13 cellular contexts compared by ENCODE assay signal in genomic region chr3:14918356-14918860, GRCh38. TPM values are rescaled to one million over a fixed set of nuclear protein-coding genes. Genes with fewer than 3 reads are reported as not detected.
DNase-seq lines count a peak whose midpoint lies in the region; ATAC-seq and TF ChIP-seq lines count a peak whose summit lies in the region.
"Had no signal": no experiment of that assay in that cellular context is flagged by ENCODE, and none has a peak within 500 bp of the region (broad histone marks: within the 10 kb centered on the region; RNA-seq: fewer than 3 reads in every experiment).

No MANE protein-coding gene starts in this region.

- H3K4me3 ChIP-seq in H7 (ENCODE audit: insufficient read depth, low read depth, low read length) = no peak overlapping the region
- H3K4me3 ChIP-seq in testis = no peak overlapping the region
- H3K4me3 ChIP-seq: BLaER1 treated with 17β-estradiol and CSF1 and Interleukin-3, amounts not matched to agents 10 nM and 100 nM had no signal

- no peaks in the 10 kb centered on the region for H3K9me3 ChIP-seq in testis
- H3K9me3 ChIP-seq: BLaER1 treated with 17β-estradiol and CSF1 and Interleukin-3, amounts not matched to agents 10 nM and 100 nM had no signal

- no peak for ATAC-seq in GM21515 (IDR thresholded peaks at IDR 0.05; ENCODE audit: unreplicated experiment)
- ATAC-seq: HCT116 had no signal

- peak; percentile 40 for DNase-seq in activated CD8-positive, alpha-beta memory T cell treated with anti-CD3 and anti-CD28 coated beads for 24 hours
- no peak for DNase-seq in activated CD8-positive, alpha-beta memory T cell treated with anti-CD3 and anti-CD28 coated beads, Interleukin-2, amount 50 U/mL, for 4 hours
- DNase-seq in H7 (peak; percentile 21), endothelial cell (ENCODE audit: low spot score) (no peak), testis (peak; percentile 6), NCI-H2171 (lab: John Stamatoyannopoulos, UW) (no peak)
- DNase-seq: ACHN; CD4-positive, CD25-positive, alpha-beta regulatory T cell; DMS53 had no signal

- no peaks in the 10 kb centered on the region for H3K4me1 ChIP-seq in testis

- peaks cover 6% of the 10 kb centered on the region for H3K4me1 Mint-ChIP-seq in endothelial cell (ENCODE audit: unreplicated experiment)
- H3K4me1 Mint-ChIP-seq: CD4-positive, CD25-positive, alpha-beta regulatory T cell had no signal

- H3K4me3 Mint-ChIP-seq in endothelial cell (ENCODE audit: unreplicated experiment) = peak overlapping the region; percentile 83
- H3K4me3 Mint-ChIP-seq: CD4-positive, CD25-positive, alpha-beta regulatory T cell had no signal

- peaks cover 65% of the 10 kb centered on the region for H3K36me3 Mint-ChIP-seq in endothelial cell (ENCODE audit: low read depth, unreplicated experiment)
- H3K36me3 Mint-ChIP-seq: CD4-positive, CD25-positive, alpha-beta regulatory T cell had no signal

- TF ChIP-seq POLR2A in testis (IDR thresholded peaks at IDR 0.05) = no peak

- intact Hi-C loops in testis (cut with DNase I; ENCODE audit: low total_unique reads) = loop anchor here (5.0 to 10.0 kb wide), 2 partner anchors 124 to 246 kb away; no protein-coding TSS in a partner anchor

- peak overlapping the region; percentile 74 for H3K27ac Mint-ChIP-seq in endothelial cell (ENCODE audit: unreplicated experiment)

- WGBS in testis, 2 donors = 88 to 90% methylated on average over 12 to 13 of the region's 13 CpGs

- no peak overlapping the region for H3K27ac ChIP-seq in testis
- H3K27ac ChIP-seq: BLaER1 treated with 17β-estradiol and CSF1 and Interleukin-3, amounts not matched to agents 10 nM and 100 nM; HL-60 had no signal

- no peaks in the 10 kb centered on the region; the same call in 1 of the 2 replicates for H3K36me3 ChIP-seq in H7 (replicated peaks; ENCODE audit: control insufficient read depth, insufficient read depth, low read length)
- no peaks in the 10 kb centered on the region for H3K36me3 ChIP-seq in testis (ENCODE audit: low read depth, missing control alignments)
- H3K36me3 ChIP-seq: BLaER1 treated with 17β-estradiol and CSF1 and Interleukin-3, amounts not matched to agents 10 nM and 100 nM had no signal

- peaks cover 36% of the 10 kb centered on the region for H3K27me3 Mint-ChIP-seq in endothelial cell (ENCODE audit: unreplicated experiment)

- H3K27me3 ChIP-seq in H7 (ENCODE audit: control insufficient read depth, insufficient read depth, low read length) (no peaks in the 10 kb centered on the region), testis (no peaks in the 10 kb centered on the region)
- H3K27me3 ChIP-seq: BLaER1 treated with 17β-estradiol and CSF1 and Interleukin-3, amounts not matched to agents 10 nM and 100 nM had no signal

- no peak for TF ChIP-seq CTCF in endothelial cell (IDR thresholded peaks at IDR 0.05; ENCODE audit: unreplicated experiment)
- no peak for TF ChIP-seq CTCF in testis (IDR thresholded peaks at IDR 0.05)

- H3K9me3 Mint-ChIP-seq in endothelial cell (ENCODE audit: unreplicated experiment) = no peaks in the 10 kb centered on the region

RNA-seq across cellular contexts. Expression of gene NR2C2, which starts 29.0 kb away (rescaled TPM):
- total RNA-seq in H7 (2014; rRNA removed; shearing (Covaris generic)) = 14.7 and 25.6 TPM in 2 replicates
- total RNA-seq in endothelial cell (ENCODE audit: unreplicated experiment) = 49.1 TPM
- total RNA-seq in testis = 10 to 100 TPM; 85.2 to 87.5 TPM
- 52.6 TPM for polyA plus RNA-seq in testis (ENCODE audit: insufficient read depth, low read depth, low replicate concordance)

Comparison
In these comparisons a context has a peak if more than half of its experiments do, and no peak if none do; other contexts are left out.
1. DNase-seq: peak in activated CD8-positive, alpha-beta memory T cell treated with anti-CD3 and anti-CD28 coated beads for 24 hours (single experiment), H7 (single experiment) and testis (single experiment); none in activated CD8-positive, alpha-beta memory T cell treated with anti-CD3 and anti-CD28 coated beads, Interleukin-2, amount 50 U/mL, for 4 hours (single experiment), endothelial cell (single experiment) and NCI-H2171 (single experiment).